36 cellular contexts compared by ENCODE assay signal in the genomic region with DNA sequence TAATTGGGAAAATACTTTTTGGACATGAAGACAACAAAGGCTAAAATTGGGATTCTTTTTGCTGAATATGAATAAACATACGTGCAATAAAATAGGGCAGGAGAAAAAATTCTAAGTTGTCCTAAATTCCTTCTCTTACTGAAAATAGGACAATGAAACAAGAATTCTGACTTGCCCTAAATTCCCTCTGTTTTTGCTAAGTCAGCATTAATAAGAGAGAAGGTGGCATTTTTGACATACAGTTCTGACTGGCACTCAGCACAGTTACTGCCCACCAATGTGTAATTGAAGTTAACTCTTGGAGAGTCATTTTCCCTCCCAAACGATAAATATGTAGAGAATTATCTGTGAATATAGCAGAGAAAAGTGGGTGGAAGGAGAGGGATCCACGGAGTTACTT.
"Had no signal": no experiment of that assay in that cellular context is flagged by ENCODE, and none has a peak within 500 bp of the region (broad histone marks: within the 10 kb centered on the region; RNA-seq: fewer than 3 reads in every experiment).

No MANE protein-coding gene starts in this region.

- H3K27ac Mint-ChIP-seq: activated B cell treated with CpG ODN at 0.5 μM for 24 hours; activated CD4-positive, alpha-beta memory T cell treated with anti-CD3 and anti-CD28 coated beads for 36 hours; activated CD4-positive, alpha-beta T cell treated with anti-CD3 and anti-CD28 coated beads, Interleukin-2, amount 10 ng/mL, durations not matched to agents 24 days and 14 days; activated CD8-positive, alpha-beta T cell treated with anti-CD3 and anti-CD28 coated beads for 36 hours; activated naive CD4-positive, alpha-beta T cell treated with anti-CD3 and anti-CD28 coated beads for 36 hours; activated naive CD4-positive, alpha-beta T cell treated with anti-CD3 and anti-CD28 coated beads, Interleukin-2, amount 50 U/mL, for 72 hours; activated naive CD8-positive, alpha-beta T cell treated with anti-CD3 and anti-CD28 coated beads for 36 hours; activated T-cell treated with anti-CD3 and anti-CD28 coated beads, Interleukin-2, amount 50 U/mL, for 72 hours; activated T-helper 1 cell treated with anti-CD3 and anti-CD28 coated beads, Interleukin-12 subunit alpha, Interleukin-12 subunit beta, Interleukin-2, Interleukin-4 antibody, amounts not matched to agents 30 ng/mL and 10 ng/mL and 1 ng/mL, durations not matched to agents 14 hours and 24 hours and 36 hours; activated T-helper 17 cell treated with anti-CD3 and anti-CD28 coated beads, Interleukin-2, amount 50 U/mL, for 72 hours; T-helper 1 cell treated with Interleukin-12 subunit alpha and Interleukin-12 subunit beta and Interleukin-4 antibody, amounts not matched to agents 30 μg/mL and 1 μg/mL, for 36 hours; T-helper 2 cell treated with Interferon-gamma antibody and Interleukin-4, amounts not matched to agents 5 μg/mL and 100 μg/mL, for 36 hours had no signal

- H3K4me3 ChIP-seq: adrenal gland, body of pancreas, breast epithelium had no signal

- H3K36me3 Mint-ChIP-seq: activated CD4-positive, alpha-beta memory T cell treated with anti-CD3 and anti-CD28 coated beads for 36 hours; activated naive CD8-positive, alpha-beta T cell treated with anti-CD3 and anti-CD28 coated beads for 36 hours had no signal

- H3K4me1 ChIP-seq: adrenal gland, body of pancreas, breast epithelium had no signal

- ATAC-seq: activated CD8-positive, alpha-beta T cell treated with anti-CD3 and anti-CD28 coated beads for 36 hours; activated naive CD4-positive, alpha-beta T cell treated with anti-CD3 and anti-CD28 coated beads, Interleukin-2, amount 50 U/mL, for 72 hours; activated T-cell treated with anti-CD3 and anti-CD28 coated beads, Interleukin-2, amount 50 U/mL, for 4 hours; activated T-cell treated with anti-CD3 and anti-CD28 coated beads, Interleukin-2, amount 50 U/mL, for 72 hours; activated T-helper 17 cell treated with anti-CD3 and anti-CD28 coated beads, Interleukin-2, amount 50 U/mL, for 72 hours; body of pancreas had no signal

- H3K27me3 Mint-ChIP-seq: activated B cell treated with CpG ODN at 0.5 μM for 24 hours; activated CD4-positive, alpha-beta memory T cell treated with anti-CD3 and anti-CD28 coated beads for 36 hours; activated CD4-positive, alpha-beta T cell treated with anti-CD3 and anti-CD28 coated beads, Interleukin-2, amount 10 ng/mL, durations not matched to agents 24 days and 14 days; activated CD8-positive, alpha-beta T cell treated with anti-CD3 and anti-CD28 coated beads for 36 hours; activated naive CD8-positive, alpha-beta T cell treated with anti-CD3 and anti-CD28 coated beads for 36 hours; activated T-helper 17 cell treated with anti-CD3 and anti-CD28 coated beads, Interleukin-2, amount 50 U/mL, for 72 hours had no signal

- H3K36me3 ChIP-seq: adrenal gland, brain microvascular endothelial cell, breast epithelium had no signal

- H3K27me3 ChIP-seq: adrenal gland, body of pancreas, brain microvascular endothelial cell, breast epithelium had no signal

- DNase-seq: activated B cell treated with CpG ODN at 0.5 μM for 24 hours; activated CD4-positive, alpha-beta memory T cell treated with anti-CD3 and anti-CD28 coated beads for 36 hours; activated CD4-positive, alpha-beta T cell treated with anti-CD3 and anti-CD28 coated beads for 4 hours; activated CD4-positive, alpha-beta T cell treated with anti-CD3 and anti-CD28 coated beads, Interleukin-2, amount 10 ng/mL, durations not matched to agents 24 days and 14 days; activated CD4-positive, alpha-beta T cell treated with anti-CD3 and anti-CD28 coated beads, Interleukin-2, amount 50 U/mL, for 1 hour; activated CD4-positive, alpha-beta T cell treated with anti-CD3 and anti-CD28 coated beads, Interleukin-2, amount 50 U/mL, for 4 hours; activated CD4-positive, CD25-positive, alpha-beta regulatory T cell treated with anti-CD3 and anti-CD28 coated beads, Interleukin-2, amount 50 U/mL, for 72 hours; activated CD8-positive, alpha-beta memory T cell treated with anti-CD3 and anti-CD28 coated beads, Interleukin-2, amount 50 U/mL, for 4 hours; activated CD8-positive, alpha-beta T cell treated with anti-CD3 and anti-CD28 coated beads for 36 hours; activated effector memory CD4-positive, alpha-beta T cell treated with anti-CD3 and anti-CD28 coated beads, Interleukin-2, amount 50 U/mL, for 16 hours; activated gamma-delta T cell treated with Interleukin-2 at 50 U/mL for 16 hours; activated naive CD4-positive, alpha-beta T cell; activated naive CD4-positive, alpha-beta T cell treated with anti-CD3 and anti-CD28 coated beads for 36 hours; activated naive CD4-positive, alpha-beta T cell treated with anti-CD3 and anti-CD28 coated beads, Interleukin-2, amount 50 U/mL, for 16 hours; activated naive CD8-positive, alpha-beta T cell treated with anti-CD3 and anti-CD28 coated beads for 36 hours; activated T-cell treated with anti-CD3 and anti-CD28 coated beads for 4 hours; activated T-cell treated with anti-CD3 and anti-CD28 coated beads, Interleukin-2, amount 50 U/mL, for 1 hour; activated T-cell treated with anti-CD3 and anti-CD28 coated beads, Interleukin-2, amount 50 U/mL, for 4 hours; activated T-cell treated with anti-CD3 and anti-CD28 coated beads, Interleukin-2, amount 50 U/mL, for 72 hours; adrenal gland; amniotic stem cell; aorta; body of pancreas; brain microvascular endothelial cell; central memory CD4-positive, alpha-beta T cell; T-helper 2 cell; T-helper 9 cell had no signal

- H3K9me3 ChIP-seq: adrenal gland, body of pancreas had no signal

- H3K4me1 Mint-ChIP-seq: activated B cell treated with CpG ODN at 0.5 μM for 24 hours; activated CD4-positive, alpha-beta T cell treated with anti-CD3 and anti-CD28 coated beads, Interleukin-2, amount 10 ng/mL, durations not matched to agents 24 days and 14 days; activated naive CD8-positive, alpha-beta T cell treated with anti-CD3 and anti-CD28 coated beads for 36 hours; activated T-helper 17 cell treated with anti-CD3 and anti-CD28 coated beads, Interleukin-2, amount 50 U/mL, for 72 hours had no signal

- H3K27ac ChIP-seq: adrenal gland, body of pancreas, brain microvascular endothelial cell, breast epithelium, VCaP had no signal

- FAIRE-seq: astrocyte, TTC549 had no signal

- H3K4me3 Mint-ChIP-seq: activated B cell treated with CpG ODN at 0.5 μM for 24 hours; activated CD4-positive, alpha-beta memory T cell treated with anti-CD3 and anti-CD28 coated beads for 36 hours; activated CD4-positive, alpha-beta T cell treated with anti-CD3 and anti-CD28 coated beads, Interleukin-2, amount 10 ng/mL, durations not matched to agents 24 days and 14 days; activated CD8-positive, alpha-beta T cell treated with anti-CD3 and anti-CD28 coated beads for 36 hours; activated naive CD4-positive, alpha-beta T cell treated with anti-CD3 and anti-CD28 coated beads for 36 hours; activated naive CD8-positive, alpha-beta T cell treated with anti-CD3 and anti-CD28 coated beads for 36 hours; activated T-cell treated with anti-CD3 and anti-CD28 coated beads, Interleukin-2, amount 50 U/mL, for 4 hours; activated T-cell treated with anti-CD3 and anti-CD28 coated beads, Interleukin-2, amount 50 U/mL, for 72 hours; activated T-helper 1 cell treated with anti-CD3 and anti-CD28 coated beads, Interleukin-12 subunit alpha, Interleukin-12 subunit beta, Interleukin-2, Interleukin-4 antibody, amounts not matched to agents 30 ng/mL and 10 ng/mL and 1 ng/mL, durations not matched to agents 14 hours and 24 hours and 36 hours; activated T-helper 17 cell treated with anti-CD3 and anti-CD28 coated beads, Interleukin-2, amount 50 U/mL, for 72 hours; T-helper 1 cell treated with Interleukin-12 subunit alpha and Interleukin-12 subunit beta and Interleukin-4 antibody, amounts not matched to agents 30 μg/mL and 1 μg/mL, for 36 hours; T-helper 2 cell treated with Interferon-gamma antibody and Interleukin-4, amounts not matched to agents 5 μg/mL and 100 μg/mL, for 36 hours had no signal
